In the genomic region with DNA sequence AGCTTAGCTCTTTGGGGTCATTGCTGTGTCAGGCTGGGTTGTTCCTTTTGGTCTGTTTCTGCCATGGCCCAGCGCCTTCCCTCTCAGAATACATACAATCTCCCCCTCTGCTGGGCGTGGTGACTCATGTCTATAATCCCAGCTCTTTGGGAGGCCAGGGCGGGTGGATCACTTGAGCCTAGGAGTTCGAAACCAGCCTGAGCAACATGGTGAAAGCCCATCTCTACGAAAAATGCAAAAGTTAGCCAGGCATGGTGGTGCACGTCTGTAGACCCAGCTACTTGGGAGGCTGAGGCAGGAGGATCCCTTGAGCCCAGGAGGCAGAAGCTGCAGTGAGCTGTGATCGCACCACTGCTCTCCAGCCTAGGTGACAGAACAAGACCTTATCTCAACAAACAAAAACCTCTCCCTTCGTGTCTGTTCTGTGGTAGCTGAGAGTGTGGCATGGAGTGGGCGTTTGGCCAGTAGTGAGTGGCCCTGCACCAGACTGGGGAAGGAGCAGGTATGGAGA, we compare ENCODE assay signal across 9 cellular contexts. TPM values are rescaled to one million over a fixed set of nuclear protein-coding genes. Genes with fewer than 3 reads are reported as not detected.
DNase-seq lines count a peak whose midpoint lies in the region; ATAC-seq and TF ChIP-seq lines count a peak whose summit lies in the region.
"Had no signal": no experiment of that assay in that cellular context is flagged by ENCODE, and none has a peak within 500 bp of the region (broad histone marks: within the 10 kb centered on the region; RNA-seq: fewer than 3 reads in every experiment).

No MANE protein-coding gene starts in this region.

- peaks cover 0 to 4% (median 0%) of the 10 kb centered on the region in 3 donors for H3K4me1 ChIP-seq in gastroesophageal sphincter

- no peaks in the 10 kb centered on the region for H3K27me3 Mint-ChIP-seq in activated CD8-positive, alpha-beta T cell treated with anti-CD3 and anti-CD28 coated beads for 36 hours
- H3K27me3 Mint-ChIP-seq in naive thymus-derived CD8-positive, alpha-beta T cell: no peaks in the 10 kb centered on the region

- TF ChIP-seq CTCF in GM10266 (IDR thresholded peaks at IDR 0.05; ENCODE audit: control insufficient read depth, insufficient read depth, low read depth, missing control alignments) (peak; percentile 29), gastroesophageal sphincter (IDR thresholded peaks at IDR 0.05) (no peak)
- TF ChIP-seq CTCF in activated CD8-positive, alpha-beta T cell treated with anti-CD3 and anti-CD28 coated beads for 36 hours (IDR thresholded peaks at IDR 0.05): no peak

- H3K4me3 ChIP-seq in gastroesophageal sphincter: no peak overlapping the region

- peak overlapping the region; percentile 20 for H3K4me3 Mint-ChIP-seq in activated CD8-positive, alpha-beta T cell treated with anti-CD3 and anti-CD28 coated beads for 36 hours
- H3K4me3 Mint-ChIP-seq in naive thymus-derived CD8-positive, alpha-beta T cell: peak overlapping the region in 2 of 10 donors; percentile 20 to 58

- no peaks in the 10 kb centered on the region for H3K27me3 ChIP-seq in gastroesophageal sphincter

- POLR2A ChIA-PET in activated CD8-positive, alpha-beta T cell treated with anti-CD3 and anti-CD28 coated beads for 36 hours (lab: Charles Lee): interaction anchor here (0.5 to 1.4 kb wide), 7 partner anchors 33 to 316 kb away, joined by 3 to 6 read pairs (median 3); a partner anchor contains a TSS
- POLR2A ChIA-PET in naive thymus-derived CD8-positive, alpha-beta T cell (lab: Charles Lee): interaction anchor here (0.5 to 3.7 kb wide), 6 partner anchors 24 to 96 kb away, joined by 3 to 33 read pairs (median 4); a partner anchor contains a TSS

- no peaks in the 10 kb centered on the region for H3K9me3 Mint-ChIP-seq in activated CD8-positive, alpha-beta T cell treated with anti-CD3 and anti-CD28 coated beads for 36 hours
- no peaks in the 10 kb centered on the region for H3K9me3 Mint-ChIP-seq in naive thymus-derived CD8-positive, alpha-beta T cell

- H3K36me3 ChIP-seq in gastroesophageal sphincter: peaks cover 0 to 67% of the 10 kb centered on the region in 2 donors

- intact Hi-C loops in activated CD8-positive, alpha-beta T cell treated with anti-CD3 and anti-CD28 coated beads for 36 hours (cut with micrococcal nuclease): loop anchor here (5.0 kb wide), 1 partner anchor 61 kb away; no protein-coding TSS in a partner anchor

- peaks cover 20% of the 10 kb centered on the region for H3K4me1 Mint-ChIP-seq in activated CD8-positive, alpha-beta T cell treated with anti-CD3 and anti-CD28 coated beads for 36 hours (ENCODE audit: low read depth)
- H3K4me1 Mint-ChIP-seq in naive thymus-derived CD8-positive, alpha-beta T cell: peaks cover 18 to 21% (median 20%) of the 10 kb centered on the region in 4 donors

- ATAC-seq in HG02678 (IDR thresholded peaks at IDR 0.05; ENCODE audit: unreplicated experiment) (peak; percentile 18), gastroesophageal sphincter (no peak)
- peak; percentile 4 for ATAC-seq in activated CD8-positive, alpha-beta T cell treated with anti-CD3 and anti-CD28 coated beads for 36 hours
- no peak for ATAC-seq in naive thymus-derived CD8-positive, alpha-beta T cell

- 86 to 100% methylated on average over 1 to 4 of the region's 9 CpGs for WGBS in gastroesophageal sphincter (ENCODE audit: low coverage in 1 of 2), 2 donors

- CTCF ChIA-PET in activated CD8-positive, alpha-beta T cell treated with anti-CD3 and anti-CD28 coated beads for 36 hours (lab: Charles Lee): interaction anchor here (0.7 to 3.6 kb wide), 26 partner anchors 8 to 153 kb away, joined by 3 to 19 read pairs (median 4); a partner anchor contains a TSS

- H3K9me3 ChIP-seq in gastroesophageal sphincter: no peaks in the 10 kb centered on the region

- no peak overlapping the region for H3K27ac ChIP-seq in gastroesophageal sphincter
- H3K27ac ChIP-seq: epithelial cell of prostate had no signal

- TF ChIP-seq EP300 in gastroesophageal sphincter (IDR thresholded peaks at IDR 0.05): no peak

- peak overlapping the region; percentile 97 for H3K27ac Mint-ChIP-seq in activated CD8-positive, alpha-beta T cell treated with anti-CD3 and anti-CD28 coated beads for 36 hours
- H3K27ac Mint-ChIP-seq in naive thymus-derived CD8-positive, alpha-beta T cell: peak overlapping the region; percentile 89 to 98 (median 94)

- H3K36me3 Mint-ChIP-seq in activated CD8-positive, alpha-beta T cell treated with anti-CD3 and anti-CD28 coated beads for 36 hours (ENCODE audit: low read depth): peaks cover 9% of the 10 kb centered on the region
- H3K36me3 Mint-ChIP-seq in naive thymus-derived CD8-positive, alpha-beta T cell: peaks cover 0 to 78% (median 12%) of the 10 kb centered on the region in 3 donors

- TF ChIP-seq POLR2A in gastroesophageal sphincter (IDR thresholded peaks at IDR 0.05): no peak

- DNase-seq in GM10266 (ENCODE audit: extremely low spot score) (no peak), NCI-H1694 (lab: John Stamatoyannopoulos, UW) (no peak)
- DNase-seq in activated CD8-positive, alpha-beta T cell treated with anti-CD3 and anti-CD28 coated beads for 36 hours: peak; percentile 52
- no peak for DNase-seq in naive thymus-derived CD8-positive, alpha-beta T cell
- DNase-seq in stimulated activated CD4-positive, alpha-beta T cell treated with anti-CD3 and anti-CD28 coated beads, Interleukin-4, amount 100 ng/mL, for 24 hours: no peak
- no peak for DNase-seq in central memory CD4-positive, alpha-beta T cell

RNA-seq across cellular contexts. Expression of a gene that starts 35.7 kb away (rescaled TPM):
- 10 to 100 TPM; 32.2 to 35.2 TPM for total RNA-seq in activated CD8-positive, alpha-beta T cell treated with anti-CD3 and anti-CD28 coated beads for 36 hours
- total RNA-seq in naive thymus-derived CD8-positive, alpha-beta T cell: 10 to 100 TPM; 35.7 to 38.4 TPM
- 1 to 10 TPM; 3.7 to 8.1 (median 6.1) TPM for polyA plus RNA-seq in naive thymus-derived CD8-positive, alpha-beta T cell
- total RNA-seq in gastroesophageal sphincter: 10 to 100 TPM; 24.6 to 49.6 (median 34.2) TPM

RNA-seq across cellular contexts. Expression of a gene that starts 46.7 kb away (rescaled TPM):
- total RNA-seq in activated CD8-positive, alpha-beta T cell treated with anti-CD3 and anti-CD28 coated beads for 36 hours: 10 to 100 TPM; 97.9 to 98.2 TPM
- total RNA-seq in naive thymus-derived CD8-positive, alpha-beta T cell: 10 to 100 TPM; 68.4 to 69.2 TPM
- polyA plus RNA-seq in naive thymus-derived CD8-positive, alpha-beta T cell: 10 to 100 TPM; 13.1 to 16.1 (median 14.0) TPM
- 100 to 1,000 TPM in 3 of 4 donors, 10 to 100 TPM in 1; 99.3 to 162 (median 115) TPM for total RNA-seq in gastroesophageal sphincter

RNA-seq across cellular contexts. Expression of a gene that starts 56.2 kb away (rescaled TPM):
- 1 to 10 TPM in 1 of 2 experiments, under 1 TPM in 1; 0.96 to 2.0 TPM for total RNA-seq in activated CD8-positive, alpha-beta T cell treated with anti-CD3 and anti-CD28 coated beads for 36 hours
- 1 to 10 TPM; 1.1 to 2.8 TPM for total RNA-seq in naive thymus-derived CD8-positive, alpha-beta T cell
- not detected for polyA plus RNA-seq in naive thymus-derived CD8-positive, alpha-beta T cell
- total RNA-seq in gastroesophageal sphincter: 1 to 10 TPM in 1 of 4 donors, not detected in 3; 1.1 TPM

Comparison
In these comparisons a context has a peak if more than half of its experiments do, and no peak if none do; other contexts are left out.
1. ATAC-seq: peak in HG02678 (single experiment) and activated CD8-positive, alpha-beta T cell treated with anti-CD3 and anti-CD28 coated beads for 36 hours (single experiment); none in naive thymus-derived CD8-positive, alpha-beta T cell (0 of 2) and gastroesophageal sphincter (single experiment).